11 cellular contexts compared by ENCODE assay signal in the genomic region with DNA sequence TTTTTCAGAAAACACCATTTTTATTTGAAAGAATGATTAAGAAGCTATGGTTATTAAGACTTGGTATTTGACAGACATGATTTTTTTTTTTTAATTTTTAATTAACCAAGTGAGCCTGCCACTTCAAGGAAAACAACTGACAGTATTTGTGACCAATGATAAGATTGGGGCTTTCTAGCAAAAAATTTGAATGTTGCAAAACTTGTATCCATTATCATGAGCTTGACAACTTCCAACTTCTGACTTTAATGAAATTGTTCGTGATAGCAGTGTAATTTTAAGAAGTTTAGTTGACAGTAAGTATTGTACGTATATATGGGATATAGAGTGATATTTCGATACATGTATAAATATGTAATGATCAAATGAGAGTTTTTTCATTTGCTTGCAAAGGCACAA. TPM values are rescaled to one million over a fixed set of nuclear protein-coding genes. Genes with fewer than 3 reads are reported as not detected.
DNase-seq lines count a peak whose midpoint lies in the region; ATAC-seq, FAIRE-seq and TF ChIP-seq lines count a peak whose summit lies in the region.
"Had no signal": no experiment of that assay in that cellular context is flagged by ENCODE, and none has a peak within 500 bp of the region (broad histone marks: within the 10 kb centered on the region; RNA-seq: fewer than 3 reads in every experiment).

No MANE protein-coding gene starts in this region.

- no peak overlapping the region for H4K8ac ChIP-seq in mesenchymal stem cell (ENCODE audit: low read length)

- H3K4me2 ChIP-seq in astrocyte (ENCODE audit: low read length) (peak overlapping the region; percentile 83), mesenchymal stem cell (ENCODE audit: low read length, poor library complexity, severe bottlenecking) (no peak overlapping the region)

- no peaks in the 10 kb centered on the region for H3K4me1 Mint-ChIP-seq in astrocyte (ENCODE audit: low read depth, unreplicated experiment)

- H3K18ac ChIP-seq in mesenchymal stem cell (ENCODE audit: low read depth in 1 of 2, low read length in 2 of 2), result no peak overlapping the region

- no peak overlapping the region for H3K14ac ChIP-seq in mesenchymal stem cell (ENCODE audit: low read length in 2 of 2)

- FAIRE-seq in astrocyte (lab: Jason Lieb, UNC) (no peak), small intestine (lab: Jason Lieb, UNC) (no peak)

- peak overlapping the region; percentile 87 for H3K4me3 Mint-ChIP-seq in astrocyte (ENCODE audit: unreplicated experiment)

- H2BK12ac ChIP-seq in mesenchymal stem cell (ENCODE audit: low read length in 2 of 2), result no peak overlapping the region

- H2BK15ac ChIP-seq in mesenchymal stem cell (ENCODE audit: low read depth, poor library complexity, severe bottlenecking), result no peak overlapping the region

- H3K79me1 ChIP-seq in mesenchymal stem cell (replicated peaks; ENCODE audit: low read length, poor library complexity, severe bottlenecking), result no peaks in the 10 kb centered on the region

- H3K4ac ChIP-seq in mesenchymal stem cell (ENCODE audit: low read depth in 1 of 2, low read length in 2 of 2), result no peak overlapping the region

- H3K36me3 Mint-ChIP-seq in astrocyte (ENCODE audit: low read depth, unreplicated experiment), result no peaks in the 10 kb centered on the region

- no peak overlapping the region for H2BK5ac ChIP-seq in mesenchymal stem cell (ENCODE audit: low read depth, low read length, poor library complexity, severe bottlenecking)

- intact Hi-C loops in adrenal gland (cut with DNase I), result no loop called here

- no peak overlapping the region for H2BK120ac ChIP-seq in mesenchymal stem cell (ENCODE audit: low read depth, low read length)

- H3K9me3 ChIP-seq in BE2C (peaks cover 3% of the 10 kb centered on the region; the same call in 1 of the 2 replicates), HAP-1 (no peaks in the 10 kb centered on the region), astrocyte (ENCODE audit: insufficient read depth, low read depth, low read length) (no peaks in the 10 kb centered on the region), mesenchymal stem cell (ENCODE audit: control insufficient read depth, low read length) (no peaks in the 10 kb centered on the region), adrenal gland (replicated peaks in 1 of 3) (no peaks in the 10 kb centered on the region), small intestine (ENCODE audit: control insufficient read depth, low read depth) (no peaks in the 10 kb centered on the region)
- H3K9me3 ChIP-seq: gastroesophageal sphincter, uterus had no signal

- no peaks in the 10 kb centered on the region for H4K20me1 ChIP-seq in astrocyte (ENCODE audit: insufficient read depth, low read length)

- TF ChIP-seq CTCF in BE2C (IDR thresholded peaks at IDR 0.05; ENCODE audit: low read depth, low read length) (no peak), astrocyte (IDR thresholded peaks at IDR 0.05; ENCODE audit: insufficient read depth, low read depth, low read length) (no peak), adrenal gland (IDR thresholded peaks at IDR 0.05) (no peak)

- H3K27me3 ChIP-seq in BE2C (no peaks in the 10 kb centered on the region), HAP-1 (ENCODE audit: low read depth) (no peaks in the 10 kb centered on the region), astrocyte (ENCODE audit: insufficient read depth, low read length) (no peaks in the 10 kb centered on the region), mesenchymal stem cell (ENCODE audit: control insufficient read depth in 1 of 2, insufficient read depth in 1 of 2, low read length in 2 of 2) (peaks cover 0 to 9% of the 10 kb centered on the region in 2 experiments), adrenal gland (peaks cover 6% of the 10 kb centered on the region), small intestine (ENCODE audit: control insufficient read depth in 2 of 2, insufficient read depth in 2 of 2, low read length in 2 of 2) (peaks cover 0 to 13% of the 10 kb centered on the region in 2 donors)
- H3K27me3 ChIP-seq: SJSA1, uterus had no signal

- no peaks in the 10 kb centered on the region for H3K79me2 ChIP-seq in astrocyte (ENCODE audit: insufficient read depth, low read length)

- no peak overlapping the region for H3K27ac ChIP-seq in astrocyte (ENCODE audit: low read depth, low read length)
- H3K27ac ChIP-seq in mesenchymal stem cell (ENCODE audit: low read length, poor library complexity, severe bottlenecking), result no peak overlapping the region
- H3K27ac ChIP-seq in adrenal gland, result no peak overlapping the region
- H3K27ac ChIP-seq in small intestine (ENCODE audit: low read depth in 1 of 2, low read length in 1 of 2), result no peak overlapping the region
- H3K27ac ChIP-seq: gastroesophageal sphincter, SJSA1 had no signal

- no peaks in the 10 kb centered on the region for H3K27me3 Mint-ChIP-seq in astrocyte (ENCODE audit: low read depth, unreplicated experiment)

- H3K36me3 ChIP-seq in BE2C (no peaks in the 10 kb centered on the region), HAP-1 (replicated peaks) (no peaks in the 10 kb centered on the region), astrocyte (ENCODE audit: insufficient read depth, low read length) (no peaks in the 10 kb centered on the region), mesenchymal stem cell (ENCODE audit: control insufficient read depth in 1 of 2, insufficient read depth in 2 of 2, low read depth in 1 of 2, low read length in 2 of 2) (no peaks in the 10 kb centered on the region), adrenal gland (replicated peaks in 1 of 2) (no peaks in the 10 kb centered on the region), small intestine (ENCODE audit: control insufficient read depth in 2 of 2, insufficient read depth in 2 of 2, low read length in 2 of 2) (no peaks in the 10 kb centered on the region)
- H3K36me3 ChIP-seq: gastroesophageal sphincter, SJSA1, uterus had no signal

- H3K27ac Mint-ChIP-seq in astrocyte (ENCODE audit: unreplicated experiment), result no peak overlapping the region

- H3K4me3 ChIP-seq in BE2C (ENCODE audit: low read depth, low read length), result peak overlapping the region; percentile 68
- H3K4me3 ChIP-seq in HAP-1, result peak overlapping the region; percentile 57
- peak overlapping the region; percentile 63 for H3K4me3 ChIP-seq in astrocyte (ENCODE audit: insufficient read depth, low read depth, low read length)
- H3K4me3 ChIP-seq in mesenchymal stem cell (ENCODE audit: insufficient read depth in 1 of 2, low read depth in 1 of 2, low read length in 2 of 2), result peak overlapping the region in 1 of 2 experiments; percentile 75
- H3K4me3 ChIP-seq in adrenal gland, result peak overlapping the region in 1 of 4 donors; percentile 23
- no peak overlapping the region for H3K4me3 ChIP-seq in small intestine (ENCODE audit: low read depth in 1 of 2, low read length in 2 of 2)
- H3K4me3 ChIP-seq: SJSA1 had no signal

- H3K23ac ChIP-seq in mesenchymal stem cell (ENCODE audit: low read length in 2 of 2), result no peak overlapping the region

- H3K9me3 Mint-ChIP-seq in astrocyte (ENCODE audit: unreplicated experiment), result no peaks in the 10 kb centered on the region

- H4K91ac ChIP-seq in mesenchymal stem cell (ENCODE audit: low read length), result no peak overlapping the region

- no peak for TF ChIP-seq POLR2A in adrenal gland (IDR thresholded peaks at IDR 0.05)

- no peak for DNase-seq in BE2C
- peak in 1 of 2 experiments; percentile 4 for DNase-seq in HAP-1 (ENCODE audit: low spot score in 2 of 2)
- DNase-seq in astrocyte (ENCODE audit: low read depth), result no peak
- DNase-seq in mesenchymal stem cell, result no peak
- no peak for DNase-seq in adrenal gland
- DNase-seq in Kasumi-1 (lab: John Stamatoyannopoulos, UW), result no peak
- DNase-seq in small intestine, result no peak

- H3K9ac ChIP-seq in astrocyte (ENCODE audit: low read length), result no peak overlapping the region
- H3K9ac ChIP-seq in mesenchymal stem cell (ENCODE audit: low read length), result peak overlapping the region; percentile 61

- in situ Hi-C loops in HAP-1 (cut with MboI; ENCODE audit: low sequenced_read_pairs), result loop anchor here (10.0 kb wide), 1 partner anchor 141 kb away; the partner anchor contains the start of gene ZNF184

- no peak for ATAC-seq in GM21529 (IDR thresholded peaks at IDR 0.05; ENCODE audit: unreplicated experiment)
- ATAC-seq: gastroesophageal sphincter had no signal

- WGBS in mesenchymal stem cell, result 80% methylated on average over 3 of the region's 3 CpGs
- 61 to 70% (median 64%) methylated on average over 3 of the region's 3 CpGs for WGBS in adrenal gland, 4 donors
- 60 to 78% (median 61%) methylated on average over 3 of the region's 3 CpGs for WGBS in small intestine, 3 donors

- H2AFZ ChIP-seq in astrocyte (ENCODE audit: low read depth, low read length) (no peak overlapping the region), mesenchymal stem cell (ENCODE audit: low read depth, low read length) (no peak overlapping the region)

- H3K4me1 ChIP-seq in BE2C (no peaks in the 10 kb centered on the region), HAP-1 (peaks cover 4% of the 10 kb centered on the region), astrocyte (ENCODE audit: insufficient read depth, low read length) (no peaks in the 10 kb centered on the region), mesenchymal stem cell (ENCODE audit: control insufficient read depth, insufficient read depth, low read depth, low read length) (no peaks in the 10 kb centered on the region), adrenal gland (replicated peaks in 1 of 2) (no peaks in the 10 kb centered on the region), small intestine (ENCODE audit: control insufficient read depth in 2 of 2, insufficient read depth in 1 of 2, low read depth in 1 of 2, low read length in 1 of 2) (no peaks in the 10 kb centered on the region)
- H3K4me1 ChIP-seq: gastroesophageal sphincter, SJSA1, uterus had no signal

- no peak overlapping the region for H2AK5ac ChIP-seq in mesenchymal stem cell (ENCODE audit: low read length, severe bottlenecking)

RNA-seq across cellular contexts. Expression of gene POM121L2, which starts 21.6 kb away (rescaled TPM):
- not detected for polyA plus RNA-seq in BE2C (2012; ENCODE audit: insufficient read depth, insufficient read length, low read depth)
- total RNA-seq in astrocyte (not detected in 2 replicates), adrenal gland (not detected)
- not detected for polyA plus RNA-seq in mesenchymal stem cell (2013, experiment 1 of 2)
- polyA plus RNA-seq in mesenchymal stem cell (2013, experiment 2 of 2), result not detected
- polyA plus RNA-seq in adrenal gland (under 1 TPM in 1 of 3 donors, not detected in 2; 0.03 TPM), small intestine (not detected)
- total RNA-seq: gastroesophageal sphincter, SJSA1, uterus had no signal

RNA-seq across cellular contexts. Expression of gene ZNF391, which starts 54.9 kb away (rescaled TPM):
- polyA plus RNA-seq in BE2C (2012; ENCODE audit: insufficient read depth, insufficient read length, low read depth), result 0.46 TPM
- total RNA-seq in astrocyte, result 6.0 and 7.2 TPM in 2 replicates
- polyA plus RNA-seq in mesenchymal stem cell (2013, experiment 1 of 2), result 1.9 TPM
- polyA plus RNA-seq in mesenchymal stem cell (2013, experiment 2 of 2), result 1.9 TPM
- 1 to 10 TPM; 2.2 to 8.9 (median 4.4) TPM for total RNA-seq in adrenal gland
- 1 to 10 TPM; 1.0 to 5.5 (median 1.9) TPM for polyA plus RNA-seq in adrenal gland
- polyA plus RNA-seq in small intestine, result 1 to 10 TPM in 1 of 3 donors, under 1 TPM in 1, not detected in 1; 0.27 to 1.2 TPM

Comparison
In these comparisons a context has a peak if more than half of its experiments do, and no peak if none do; other contexts are left out.
1. H3K4me3 ChIP-seq: peak in BE2C (single experiment), HAP-1 (single experiment) and astrocyte (single experiment); none in small intestine (0 of 2).